ENCODE assay signal across 1 cellular context in genomic region chr11:35714882-35715612, GRCh38.
TF ChIP-seq lines count a peak whose summit lies in the region.

No MANE protein-coding gene starts in this region.

TF ChIP-seq in K562, 482 proteins besides CTCF, POLR2A, EP300 and RAD21 (continued from another document):
- no peak for TF ChIP-seq BRF2 (IDR thresholded peaks at IDR 0.05; ENCODE audit: borderline replicate concordance, insufficient read depth, insufficient read length)
- no peak for TF ChIP-seq ZNF707 (CRISPR knock-in tag; conservative IDR thresholded peaks at IDR 0.05)
- no peak for TF ChIP-seq MBD1 (CRISPR knock-in tag; IDR thresholded peaks at IDR 0.05)
- TF ChIP-seq RNF219 (CRISPR knock-in tag; IDR thresholded peaks at IDR 0.05), result no peak
- TF ChIP-seq KLF6 (CRISPR knock-in tag; IDR thresholded peaks at IDR 0.05; ENCODE audit: borderline replicate concordance), result no peak
- no peak for TF ChIP-seq ZNF324 (CRISPR knock-in tag; IDR thresholded peaks at IDR 0.05)
- no peak for TF ChIP-seq MTF1 (CRISPR knock-in tag; IDR thresholded peaks at IDR 0.05; ENCODE audit: borderline replicate concordance)
- TF ChIP-seq CREB3 (tag; conservative IDR thresholded peaks at IDR 0.05; ENCODE audit: low read depth), result no peak
